Comparison of ENCODE assay signal across 9 cellular contexts in the genomic region with DNA sequence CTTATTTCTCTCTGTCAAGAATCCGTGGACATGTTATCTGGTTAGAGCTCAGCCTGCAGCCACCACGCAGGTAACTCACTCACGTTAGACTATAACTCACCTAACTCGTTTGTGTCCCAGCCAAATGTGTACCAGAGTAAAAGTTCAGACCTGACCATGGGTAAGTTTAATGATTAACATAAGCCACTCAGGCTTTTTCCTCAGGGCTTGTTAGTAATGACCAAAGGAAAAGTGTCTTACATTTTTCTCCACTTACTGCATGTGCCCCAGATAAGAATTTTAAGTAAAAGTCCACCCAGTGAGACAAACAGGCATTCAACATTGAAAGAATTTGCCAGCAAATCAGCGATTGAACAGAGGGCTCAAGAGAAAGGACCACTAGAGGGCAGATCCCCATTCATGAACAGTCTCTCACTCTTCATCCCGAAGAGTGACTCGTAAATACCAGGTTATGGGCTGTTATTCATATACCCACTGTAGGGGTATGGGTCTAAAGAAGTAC. TPM values are rescaled to one million over a fixed set of nuclear protein-coding genes. Genes with fewer than 3 reads are reported as not detected.
DNase-seq lines count a peak whose midpoint lies in the region; ATAC-seq, FAIRE-seq and TF ChIP-seq lines count a peak whose summit lies in the region.
"Had no signal": no experiment of that assay in that cellular context is flagged by ENCODE, and none has a peak within 500 bp of the region (broad histone marks: within the 10 kb centered on the region; RNA-seq: fewer than 3 reads in every experiment).

A gene with protein sequence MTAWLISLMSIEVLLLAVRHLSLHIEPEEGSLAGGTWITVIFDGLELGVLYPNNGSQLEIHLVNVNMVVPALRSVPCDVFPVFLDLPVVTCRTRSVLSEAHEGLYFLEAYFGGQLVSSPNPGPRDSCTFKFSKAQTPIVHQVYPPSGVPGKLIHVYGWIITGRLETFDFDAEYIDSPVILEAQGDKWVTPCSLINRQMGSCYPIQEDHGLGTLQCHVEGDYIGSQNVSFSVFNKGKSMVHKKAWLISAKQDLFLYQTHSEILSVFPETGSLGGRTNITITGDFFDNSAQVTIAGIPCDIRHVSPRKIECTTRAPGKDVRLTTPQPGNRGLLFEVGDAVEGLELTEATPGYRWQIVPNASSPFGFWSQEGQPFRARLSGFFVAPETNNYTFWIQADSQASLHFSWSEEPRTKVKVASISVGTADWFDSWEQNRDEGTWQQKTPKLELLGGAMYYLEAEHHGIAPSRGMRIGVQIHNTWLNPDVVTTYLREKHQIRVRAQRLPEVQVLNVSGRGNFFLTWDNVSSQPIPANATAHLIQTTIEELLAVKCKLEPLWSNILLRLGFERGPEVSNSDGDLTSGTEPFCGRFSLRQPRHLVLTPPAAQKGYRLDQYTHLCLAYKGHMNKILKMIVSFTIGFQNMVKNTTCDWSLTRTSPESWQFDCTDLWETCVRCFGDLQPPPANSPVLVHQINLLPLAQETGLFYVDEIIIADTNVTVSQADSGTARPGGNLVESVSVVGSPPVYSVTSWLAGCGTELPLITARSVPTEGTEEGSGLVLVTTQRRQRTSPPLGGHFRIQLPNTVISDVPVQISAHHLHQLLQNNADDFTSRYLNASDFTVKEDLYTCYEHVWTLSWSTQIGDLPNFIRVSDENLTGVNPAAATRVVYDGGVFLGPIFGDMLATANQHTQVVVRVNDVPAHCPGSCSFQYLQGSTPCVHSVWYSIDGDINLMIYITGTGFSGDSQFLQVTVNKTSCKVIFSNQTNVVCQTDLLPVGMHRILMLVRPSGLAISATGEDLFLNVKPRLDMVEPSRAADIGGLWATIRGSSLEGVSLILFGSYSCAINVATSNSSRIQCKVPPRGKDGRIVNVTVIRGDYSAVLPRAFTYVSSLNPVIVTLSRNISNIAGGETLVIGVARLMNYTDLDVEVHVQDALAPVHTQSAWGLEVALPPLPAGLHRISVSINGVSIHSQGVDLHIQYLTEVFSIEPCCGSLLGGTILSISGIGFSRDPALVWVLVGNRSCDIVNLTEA (N-terminal part only) (minus strand): TSS at position 116 of the 502 bp plus-strand sequence. CDS start 2,680 bp downstream, outside the sequence.

- no peaks in the 10 kb centered on the region for H3K27me3 ChIP-seq in pancreas

- H3K36me3 Mint-ChIP-seq in chondrocyte (ENCODE audit: low read depth) = no peaks in the 10 kb centered on the region

- peaks cover 0 to 2% (median 0%) of the 10 kb centered on the region in 3 donors for H3K4me1 ChIP-seq in pancreas

- DNase-seq in GM12864 (ENCODE audit: low read depth) (no peak), chondrocyte (ENCODE audit: low spot score) (no peak), pancreas (peak in 3 of 6 donors; percentile 42 to 62 (median 48)), H54 (ENCODE audit: insufficient read length, low spot score) (no peak), SK-N-DZ (ENCODE audit: low spot score) (no peak)
- no peak for DNase-seq in effector CD8-positive, alpha-beta T cell (lab: John Stamatoyannopoulos, UW)

- 10 to 11% methylated on average over 7 of the region's 7 CpGs for WGBS in pancreas, 2 donors

- H3K36me3 ChIP-seq in pancreas = no peaks in the 10 kb centered on the region

- TF ChIP-seq CTCF in GM12864 (IDR thresholded peaks at IDR 0.05; ENCODE audit: low read depth, low read length, missing control alignments) (peak; percentile 72), LNCAP (IDR thresholded peaks at IDR 0.05) (peak; percentile 44), chondrocyte (IDR thresholded peaks at IDR 0.05) (peak; percentile 47), pancreas (IDR thresholded peaks at IDR 0.05) (peak in 3 of 4 donors; percentile 15 to 44 (median 28))

- H3K27ac ChIP-seq in pancreas = peak within 1 kb of the TSS in 3 of 4 donors; percentile 56 to 86 (median 77)

- intact Hi-C loops in pancreas (cut with DNase I) = no loop called here

- H3K4me3 ChIP-seq in GM12864 (ENCODE audit: low read depth, low read length) (no peak within 1 kb of the TSS), pancreas (peak within 1 kb of the TSS; percentile 1 to 38 (median 16))

- ATAC-seq in pancreas (peak; percentile 86 to 93 (median 92)), HG03342 (IDR thresholded peaks at IDR 0.05; ENCODE audit: unreplicated experiment) (no peak)

- H3K4me3 Mint-ChIP-seq in chondrocyte (ENCODE audit: unreplicated experiment) = no peak within 1 kb of the TSS

- H3K9me3 ChIP-seq in pancreas = no peaks in the 10 kb centered on the region

- TF ChIP-seq POLR2A in H54 (IDR thresholded peaks at IDR 0.05; ENCODE audit: low read depth, low read length) = no peak

- no peak within 1 kb of the TSS for H3K27ac Mint-ChIP-seq in chondrocyte (ENCODE audit: unreplicated experiment)

- no peak for FAIRE-seq in pancreas (lab: Jason Lieb, UNC)
- FAIRE-seq in H54 (lab: Jason Lieb, UNC) = no peak
- FAIRE-seq: TTC549 had no signal

- H3K27me3 Mint-ChIP-seq in chondrocyte (ENCODE audit: low read depth) = peaks cover 6% of the 10 kb centered on the region

- no peaks in the 10 kb centered on the region for H3K9me3 Mint-ChIP-seq in chondrocyte (ENCODE audit: low read depth)

- H3K4me1 Mint-ChIP-seq in chondrocyte (ENCODE audit: low read depth) = no peaks in the 10 kb centered on the region

RNA-seq across cellular contexts. Expression of the gene that starts here (rescaled TPM):
- total RNA-seq in chondrocyte (not detected in 3 replicates), pancreas (10 to 100 TPM; 13.9 to 33.0 (median 20.6) TPM)
- 1 to 10 TPM; 6.4 to 9.0 TPM for polyA plus RNA-seq in pancreas
- not detected in 2 replicates for polyA plus RNA-seq in SK-N-DZ (2014; cell fraction: cytosol; rRNA removed)
- polyA plus RNA-seq in SK-N-DZ (2014; cell fraction: nucleus; rRNA removed) = not detected in 2 replicates

Comparison
In these comparisons a context has a peak if more than half of its experiments do, and no peak if none do; other contexts are left out.
1. RNA of the gene that starts here (total RNA-seq): 13.9 to 33.0 TPM in pancreas; not detected in chondrocyte; every median in the first group is over 10 times any median in the second.
2. Peak in every context shown above with its lines, with median percentiles within 50 percentile points of each other: CTCF ChIP-seq.